Comparison of ENCODE assay signal across 11 cellular contexts in genomic region chr6:135008072-135008940, GRCh38. TPM values are rescaled to one million over a fixed set of nuclear protein-coding genes. Genes with fewer than 3 reads are reported as not detected.
DNase-seq lines count a peak whose midpoint lies in the region; ATAC-seq, FAIRE-seq and TF ChIP-seq lines count a peak whose summit lies in the region.
"Had no signal": no experiment of that assay in that cellular context is flagged by ENCODE, and none has a peak within 500 bp of the region (broad histone marks: within the 10 kb centered on the region; RNA-seq: fewer than 3 reads in every experiment).

No MANE protein-coding gene starts in this region.

- TF ChIP-seq CTCF in osteocyte (IDR thresholded peaks at IDR 0.05): no peak

- H3K9me3 Mint-ChIP-seq in activated CD8-positive, alpha-beta T cell treated with anti-CD3 and anti-CD28 coated beads, Interleukin-2, amount 10 ng/mL, durations not matched to agents 7 days and 5 days (ENCODE audit: insufficient read depth): no peaks in the 10 kb centered on the region
- no peaks in the 10 kb centered on the region for H3K9me3 Mint-ChIP-seq in osteocyte (ENCODE audit: unreplicated experiment)

- H3K4me3 Mint-ChIP-seq in activated CD8-positive, alpha-beta T cell treated with anti-CD3 and anti-CD28 coated beads, Interleukin-2, amount 10 ng/mL, durations not matched to agents 7 days and 5 days: no peak overlapping the region
- no peak overlapping the region for H3K4me3 Mint-ChIP-seq in osteocyte (ENCODE audit: unreplicated experiment)

- peaks cover 32% of the 10 kb centered on the region for H3K4me1 Mint-ChIP-seq in activated CD8-positive, alpha-beta T cell treated with anti-CD3 and anti-CD28 coated beads, Interleukin-2, amount 10 ng/mL, durations not matched to agents 7 days and 5 days (ENCODE audit: low read depth)
- no peaks in the 10 kb centered on the region for H3K4me1 Mint-ChIP-seq in osteocyte (ENCODE audit: unreplicated experiment)

- ATAC-seq in GM19328 (IDR thresholded peaks at IDR 0.05; ENCODE audit: unreplicated experiment) (peak; percentile 73), HG02973 (IDR thresholded peaks at IDR 0.05; ENCODE audit: unreplicated experiment) (peak; percentile 86)
- ATAC-seq in activated CD8-positive, alpha-beta T cell treated with anti-CD3 and anti-CD28 coated beads, Interleukin-2, amount 10 ng/mL, durations not matched to agents 7 days and 5 days: peak; percentile 49

- H3K36me3 Mint-ChIP-seq in activated CD8-positive, alpha-beta T cell treated with anti-CD3 and anti-CD28 coated beads, Interleukin-2, amount 10 ng/mL, durations not matched to agents 7 days and 5 days (ENCODE audit: low read depth): peaks cover 30% of the 10 kb centered on the region
- H3K36me3 Mint-ChIP-seq in osteocyte (ENCODE audit: unreplicated experiment): peaks cover 4% of the 10 kb centered on the region

- CTCF ChIA-PET in activated CD8-positive, alpha-beta T cell treated with anti-CD3 and anti-CD28 coated beads, Interleukin-2, amount 10 ng/mL, durations not matched to agents 7 days and 5 days (lab: Charles Lee): interaction anchor here (0.8 to 2.1 kb wide), 9 partner anchors 10 to 415 kb away, joined by 3 to 6 read pairs (median 3); no protein-coding TSS in a partner anchor

- no peak overlapping the region for H3K27ac Mint-ChIP-seq in activated CD8-positive, alpha-beta T cell treated with anti-CD3 and anti-CD28 coated beads, Interleukin-2, amount 10 ng/mL, durations not matched to agents 7 days and 5 days
- no peak overlapping the region for H3K27ac Mint-ChIP-seq in osteocyte (ENCODE audit: unreplicated experiment)

- FAIRE-seq in frontal cortex (lab: Jason Lieb, UNC): no peak

- H3K4me3 ChIP-seq in GM08714 (ENCODE audit: low read length): peak overlapping the region; percentile 46
- H3K4me3 ChIP-seq: SJSA1 had no signal

- DNase-seq in activated CD8-positive, alpha-beta T cell treated with anti-CD3 and anti-CD28 coated beads, Interleukin-2, amount 10 ng/mL, durations not matched to agents 7 days and 5 days: no peak
- DNase-seq in osteocyte (ENCODE audit: extremely low spot score, unreplicated experiment) (no peak), frontal cortex (ENCODE audit: low spot score in 2 of 2) (no peak), NCI-H1105 (lab: John Stamatoyannopoulos, UW) (no peak), GF-D8 (lab: John Stamatoyannopoulos, UW) (no peak)
- DNase-seq: activated naive CD4-positive, alpha-beta T cell; Karpas-422 had no signal

- no peaks in the 10 kb centered on the region for H3K27me3 Mint-ChIP-seq in activated CD8-positive, alpha-beta T cell treated with anti-CD3 and anti-CD28 coated beads, Interleukin-2, amount 10 ng/mL, durations not matched to agents 7 days and 5 days (ENCODE audit: low read depth)
- no peaks in the 10 kb centered on the region for H3K27me3 Mint-ChIP-seq in osteocyte (ENCODE audit: unreplicated experiment)

- POLR2A ChIA-PET in activated CD8-positive, alpha-beta T cell treated with anti-CD3 and anti-CD28 coated beads, Interleukin-2, amount 10 ng/mL, durations not matched to agents 7 days and 5 days (lab: Charles Lee): interaction anchor here (1.0 kb wide), 1 partner anchor 182 kb away, joined by 3 read pairs; no protein-coding TSS in a partner anchor

RNA-seq across cellular contexts. Expression of gene HBS1L, which starts 46.3 kb away (rescaled TPM):
- 10 to 100 TPM; 72.8 to 77.5 TPM for total RNA-seq in activated CD8-positive, alpha-beta T cell treated with anti-CD3 and anti-CD28 coated beads, Interleukin-2, amount 10 ng/mL, durations not matched to agents 7 days and 5 days
- 71.4 and 77.7 TPM in 2 replicates for total RNA-seq in osteocyte
- total RNA-seq in frontal cortex: 116 TPM

RNA-seq across cellular contexts. Expression of gene ALDH8A1, which starts 58.4 kb away (rescaled TPM):
- under 1 TPM; 0.45 to 0.47 TPM for total RNA-seq in activated CD8-positive, alpha-beta T cell treated with anti-CD3 and anti-CD28 coated beads, Interleukin-2, amount 10 ng/mL, durations not matched to agents 7 days and 5 days
- 0.30 and 0.42 TPM in 2 replicates for total RNA-seq in osteocyte
- 3.3 TPM for total RNA-seq in frontal cortex
- total RNA-seq: SJSA1 had no signal
